17 cellular contexts compared by ENCODE assay signal in genomic region chr9:129441852-129442251, GRCh38.
A peak's percentile ranks its signal among the peaks of the same experiment; 100 is the strongest.
DNase-seq lines count a peak whose midpoint lies in the region; ATAC-seq, FAIRE-seq and TF ChIP-seq lines count a peak whose summit lies in the region.
"Had no signal": no experiment of that assay in that cellular context is flagged by ENCODE, and none has a peak within 500 bp of the region (broad histone marks: within the 10 kb centered on the region; RNA-seq: fewer than 3 reads in every experiment).

No MANE protein-coding gene starts in this region.

- peaks cover 9% of the 10 kb centered on the region; the same call in 1 of the 2 replicates for H3K23me2 ChIP-seq in H1 (ENCODE audit: low read depth, low read length)

- peak overlapping the region; percentile 35 to 89 (median 71) for H3K27ac Mint-ChIP-seq in nephron
- H3K27ac Mint-ChIP-seq: CD4-positive, alpha-beta T cell had no signal

- TF ChIP-seq RAD21 in H1 (IDR thresholded peaks at IDR 0.05 in 1 of 2, conservative IDR thresholded peaks at IDR 0.05 in 1 of 2; ENCODE audit: low read depth in 2 of 2, low read length in 2 of 2) = no peak

- H2BK12ac ChIP-seq in H1 (ENCODE audit: low read depth, low read length) = peak overlapping the region; percentile 84; the same call in 1 of the 2 replicates

- no peak overlapping the region for H4K8ac ChIP-seq in H1 (ENCODE audit: extremely low read depth, insufficient read depth, low read length)

- H3K4me1 Mint-ChIP-seq in nephron = peaks cover 49% of the 10 kb centered on the region

- H3K4me2 ChIP-seq in H1 (ENCODE audit: insufficient read depth in 1 of 2, low read depth in 2 of 2, low read length in 2 of 2) = no peak overlapping the region

- H2BK15ac ChIP-seq in H1 (ENCODE audit: low read length) = no peak overlapping the region

- TF ChIP-seq CTCF in 22Rv1 (IDR thresholded peaks at IDR 0.05) (no peak), H1 (IDR thresholded peaks at IDR 0.05; ENCODE audit: control extremely low read depth in 1 of 3, insufficient read depth in 1 of 3, low read depth in 1 of 3, low read length in 3 of 3) (no peak), nephron (IDR thresholded peaks at IDR 0.05; ENCODE audit: unreplicated experiment in 3 of 3) (no peak)

- H2BK20ac ChIP-seq in H1 (ENCODE audit: low read length) = no peak overlapping the region

- H3K36me3 Mint-ChIP-seq in nephron (ENCODE audit: low read depth) = no peaks in the 10 kb centered on the region

- H3K14ac ChIP-seq in H1 (ENCODE audit: insufficient read length) = no peak overlapping the region

- H3K9me3 ChIP-seq in H1 (ENCODE audit: insufficient read depth in 2 of 2, low read depth in 1 of 2, low read length in 1 of 2) = no peaks in the 10 kb centered on the region; a peak in 1 of 4 replicates

- no peak overlapping the region for H3K4ac ChIP-seq in H1 (replicated peaks; ENCODE audit: insufficient read length, low read depth, low read length)

- no peak overlapping the region for H2BK120ac ChIP-seq in H1 (replicated peaks; ENCODE audit: low read depth, low read length)

- no peaks in the 10 kb centered on the region for H3K36me3 ChIP-seq in H1 (ENCODE audit: control insufficient read depth in 2 of 4, insufficient read depth in 4 of 4, low read length in 3 of 4)

- ATAC-seq in HG03045 (IDR thresholded peaks at IDR 0.05; ENCODE audit: unreplicated experiment) = no peak
- ATAC-seq: Panc1 had no signal

- H2BK5ac ChIP-seq in H1 (ENCODE audit: low read depth, low read length) = no peak overlapping the region

- POLR2A ChIA-PET in H1 (lab: Charles Lee; ENCODE audit: partially characterized antibody) = interaction anchor here (0.6 to 1.2 kb wide), 2 partner anchors 25 to 278 kb away, joined by 3 read pairs; no protein-coding TSS in a partner anchor

- peaks cover 38% of the 10 kb centered on the region for H3K27me3 Mint-ChIP-seq in nephron (ENCODE audit: low read depth)

- H4K5ac ChIP-seq in H1 (ENCODE audit: insufficient read length, low read depth, low read length) = no peak overlapping the region

- peak overlapping the region; percentile 77 for H3K27ac ChIP-seq in 22Rv1
- H3K27ac ChIP-seq in H1 (ENCODE audit: low read depth, low read length) = no peak overlapping the region

- no peak overlapping the region for H3K4me3 Mint-ChIP-seq in nephron
- H3K4me3 Mint-ChIP-seq: CD4-positive, alpha-beta T cell had no signal

- CTCF ChIA-PET in H1 (lab: Charles Lee; ENCODE audit: partially characterized antibody) = interaction anchor here (1.5 kb wide), 1 partner anchor 310 kb away, joined by 3 read pairs; no protein-coding TSS in a partner anchor

- H3K9me3 Mint-ChIP-seq in nephron = no peaks in the 10 kb centered on the region

- H4K20me1 ChIP-seq in H1 (replicated peaks in 1 of 2; ENCODE audit: control insufficient read depth in 1 of 2, insufficient read depth in 2 of 2, low read length in 2 of 2) = no peaks in the 10 kb centered on the region

- H3K9ac ChIP-seq in H1 (replicated peaks in 1 of 4; ENCODE audit: extremely low read depth in 1 of 4, low read depth in 3 of 4, low read length in 3 of 4) = no peak overlapping the region

- no peaks in the 10 kb centered on the region for H3K79me2 ChIP-seq in H1 (ENCODE audit: control insufficient read depth in 1 of 2, insufficient read depth in 2 of 2, low read length in 2 of 2)

- H3K27me3 ChIP-seq in H1 (replicated peaks in 1 of 4; ENCODE audit: control insufficient read depth in 3 of 4, extremely low read depth in 1 of 4, insufficient read depth in 3 of 4, low read length in 3 of 4) = peaks cover 22 to 49% (median 46%) of the 10 kb centered on the region in 4 experiments

- peaks cover under 1 to 11% (median 10%) of the 10 kb centered on the region in 4 experiments for H3K4me1 ChIP-seq in H1 (replicated peaks in 1 of 4; ENCODE audit: control insufficient read depth in 3 of 4, insufficient read depth in 4 of 4, low read length in 3 of 4)

- H4K91ac ChIP-seq in H1 (replicated peaks; ENCODE audit: insufficient read length, low read length) = no peak overlapping the region

- no peak overlapping the region for H2AFZ ChIP-seq in H1 (ENCODE audit: low read length)

- WGBS in H1 (ENCODE audit: extremely low coverage in 1 of 2, insufficient coverage in 1 of 2, insufficient read length in 1 of 2, insufficient replicate concordance in 2 of 2, low coverage in 1 of 2, low lambda C conversion rate in 2 of 2, missing lambda C conversion rate in 1 of 2), 2 experiments = 70% methylated on average over 7 of the region's 7 CpGs; no CpG with 5 or more reads in 1 of the 2 experiments

- H2AK5ac ChIP-seq in H1 (ENCODE audit: low read depth, low read length) = no peak overlapping the region

- TF ChIP-seq EP300 in H1 (IDR thresholded peaks at IDR 0.05; ENCODE audit: borderline replicate concordance in 1 of 2, low read depth in 2 of 2, low read length in 2 of 2) = no peak

- H3K23ac ChIP-seq in H1 (ENCODE audit: insufficient read length) = no peak overlapping the region

- no peak overlapping the region for H3K18ac ChIP-seq in H1 (ENCODE audit: extremely low read depth, low read length)

- no peak overlapping the region for H3K56ac ChIP-seq in H1 (replicated peaks; ENCODE audit: insufficient read length, low read depth, low read length)

- no peaks in the 10 kb centered on the region for H3K79me1 ChIP-seq in H1 (ENCODE audit: low read depth, low read length)

- TF ChIP-seq POLR2A in H1 (IDR thresholded peaks at IDR 0.05; ENCODE audit: control extremely low read depth in 1 of 2, low read depth in 2 of 2, low read length in 2 of 2) = no peak

- peak; percentile 66 for DNase-seq in Jurkat, Clone E6-1 (ENCODE audit: low read depth, low spot score)
- DNase-seq in H1 (ENCODE audit: low read depth in 1 of 2, low spot score in 2 of 2) (no peak), CD1c-positive myeloid dendritic cell (ENCODE audit: extremely low spot score) (no peak), T1000 (lab: John Stamatoyannopoulos, UW) (no peak), iPS-NIHi7 (ENCODE audit: extremely low spot score) (no peak)
- DNase-seq: CD4-positive, alpha-beta T cell; DND-41; GDM1; Kasumi-1; NCI-H1417; NCI-H2029 treated with DMSO at 0.1 percent for 48 hours; NCI-H510A treated with DMSO at 0.1 percent for 48 hours; Right ventricle myocardium superior had no signal

- FAIRE-seq in H1 (lab: Jason Lieb, UNC) = no peak

- H3K4me3 ChIP-seq in Jurkat, Clone E6-1 (ENCODE audit: low read length) = no peak overlapping the region
- H3K4me3 ChIP-seq in H1 (ENCODE audit: extremely low read depth in 1 of 4, insufficient read depth in 2 of 4, low read depth in 3 of 4, low read length in 4 of 4) = no peak overlapping the region

TF ChIP-seq in H1, 55 proteins besides CTCF, POLR2A, EP300 and RAD21:
- 0 out of 2 replicates have a peak, but pooled peaks have one; percentile 53 for TF ChIP-seq KDM1A (IDR thresholded peaks at IDR 0.05; ENCODE audit: borderline replicate concordance, low read length)
- TF ChIP-seq ATF3 (IDR thresholded peaks at IDR 0.05; ENCODE audit: insufficient read depth, low read depth, low read length) = no peak
